ENCODE assay signal across 12 cellular contexts in the genomic region with DNA sequence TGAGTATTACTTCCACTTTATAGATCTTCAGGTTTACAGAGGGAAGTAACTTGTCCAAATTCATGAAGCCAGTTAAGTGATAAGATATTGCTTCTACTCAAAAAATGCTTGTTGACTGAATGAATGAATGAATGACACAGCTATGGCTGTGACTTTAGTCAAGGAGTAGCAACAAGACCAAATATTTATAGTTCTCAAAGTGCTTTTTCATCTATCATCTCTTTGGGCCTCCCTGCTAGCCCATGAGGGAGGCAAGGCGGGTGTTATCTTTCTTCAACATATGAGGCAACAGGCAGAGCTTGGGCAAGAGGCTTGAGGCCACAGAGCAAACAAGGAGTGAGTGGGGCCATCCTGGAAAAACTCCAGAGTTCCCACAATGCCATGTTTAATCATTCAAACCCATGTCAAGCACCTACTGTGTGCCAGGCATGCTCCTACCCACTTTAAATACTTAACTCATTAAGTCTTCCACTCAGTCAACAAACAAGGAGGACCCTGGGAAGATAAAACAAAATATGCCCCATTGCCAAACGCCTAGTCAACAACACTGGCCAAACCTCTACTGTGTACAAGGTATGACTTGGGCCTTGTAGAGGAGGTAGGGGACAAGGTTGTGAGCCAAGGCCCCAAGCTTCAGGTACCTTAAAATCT. TPM values are rescaled to one million over a fixed set of nuclear protein-coding genes. Genes with fewer than 3 reads are reported as not detected.
DNase-seq lines count a peak whose midpoint lies in the region; ATAC-seq and TF ChIP-seq lines count a peak whose summit lies in the region.
"Had no signal": no experiment of that assay in that cellular context is flagged by ENCODE, and none has a peak within 500 bp of the region (broad histone marks: within the 10 kb centered on the region; RNA-seq: fewer than 3 reads in every experiment).

No MANE protein-coding gene starts in this region.

- H3K9me3 ChIP-seq in RWPE2 (ENCODE audit: severe bottlenecking) (no peaks in the 10 kb centered on the region), spleen (no peaks in the 10 kb centered on the region)
- H3K9me3 ChIP-seq: mucosa of descending colon had no signal

- no peak for TF ChIP-seq CTCF in RWPE2 (IDR thresholded peaks at IDR 0.05; ENCODE audit: poor library complexity, severe bottlenecking)
- no peak for TF ChIP-seq CTCF in spleen (IDR thresholded peaks at IDR 0.05 in 8 of 11, conservative IDR thresholded peaks at IDR 0.05 in 3 of 11)

- H3K36me3 ChIP-seq in RWPE2 (ENCODE audit: low read depth): peaks cover 94% of the 10 kb centered on the region
- peaks cover 0 to 100% (median 23%) of the 10 kb centered on the region in 6 donors for H3K36me3 ChIP-seq in spleen

- H3K27ac ChIP-seq in RWPE2 (ENCODE audit: poor library complexity, severe bottlenecking) (peak overlapping the region; percentile 99), epithelial cell of prostate (peak overlapping the region; percentile 100), spleen (peak overlapping the region in 7 of 8 donors; percentile 10 to 62 (median 41))

- H3K4me1 ChIP-seq in RWPE2 (ENCODE audit: insufficient read depth, poor library complexity, severe bottlenecking) (peaks cover 73% of the 10 kb centered on the region), spleen (peaks cover 17 to 90% (median 61%) of the 10 kb centered on the region in 6 donors)

- no peak overlapping the region for H3K4me3 ChIP-seq in RWPE2 (ENCODE audit: severe bottlenecking)
- H3K4me3 ChIP-seq in spleen: peak overlapping the region in 1 of 8 donors; percentile 3
- H3K4me3 ChIP-seq: mucosa of descending colon had no signal

- DNase-seq in HuH-7 (ENCODE audit: low spot score): peak; percentile 72
- no peak for DNase-seq in RWPE2 (ENCODE audit: low spot score)
- no peak for DNase-seq in epithelial cell of prostate (ENCODE audit: low read depth, low spot score)
- no peak for DNase-seq in spleen
- no peak for DNase-seq in NCI-H187 treated with DMSO at 0.1 percent for 48 hours (lab: John Stamatoyannopoulos, UW)
- DNase-seq: activated T-cell treated with anti-CD3 and anti-CD28 coated beads for 4 hours; mucosa of descending colon; NCI-H1417 treated with DMSO at 0.1 percent for 48 hours; stimulated activated CD4-positive, alpha-beta T cell treated with anti-CD3 and anti-CD28 coated beads, Interleukin-4, amount 100 ng/mL, for 24 hours had no signal

- H3K27me3 ChIP-seq in RWPE2 (ENCODE audit: insufficient read depth, poor library complexity, severe bottlenecking) (no peaks in the 10 kb centered on the region), spleen (replicated peaks in 1 of 7) (no peaks in the 10 kb centered on the region)

- intact Hi-C loops in spleen (cut with DNase I; ENCODE audit: low total_unique reads): no loop called here

- 73 to 92% (median 84%) methylated on average over 2 of the region's 2 CpGs for WGBS in spleen, 5 donors

- no peak for ATAC-seq in RWPE2 (ENCODE audit: low read depth)
- ATAC-seq in GM18907 (IDR thresholded peaks at IDR 0.05; ENCODE audit: unreplicated experiment): no peak
- no peak for ATAC-seq in GM18909 (IDR thresholded peaks at IDR 0.05; ENCODE audit: poor library complexity, unreplicated experiment)
- ATAC-seq in GM21526 (IDR thresholded peaks at IDR 0.05; ENCODE audit: low FRiP score, unreplicated experiment): no peak
- ATAC-seq: mucosa of descending colon had no signal

- no peak for TF ChIP-seq POLR2A in spleen (IDR thresholded peaks at IDR 0.05)

RNA-seq across cellular contexts. Expression of gene BCL2L1, which starts 15.9 kb away (rescaled TPM):
- total RNA-seq in spleen: 100 to 1,000 TPM in 4 of 7 donors, 10 to 100 TPM in 3; 70.2 to 167 (median 107) TPM
- polyA plus RNA-seq in spleen: 10 to 100 TPM; 18.7 to 55.5 (median 22.7) TPM

RNA-seq across cellular contexts. Expression of gene TPX2, which starts 32.4 kb away (rescaled TPM):
- total RNA-seq in spleen: 10 to 100 TPM in 3 of 7 donors, 1 to 10 TPM in 4; 2.6 to 16.2 (median 8.8) TPM
- polyA plus RNA-seq in spleen: 1 to 10 TPM; 1.4 to 9.3 (median 3.1) TPM

Comparison
In these comparisons a context has a peak if more than half of its experiments do, and no peak if none do; other contexts are left out.
1. H3K27ac ChIP-seq: peak in every context shown above with its lines; median percentile 100 in epithelial cell of prostate; 99 in RWPE2; 41 in spleen.